1 cellular context compared by ENCODE assay signal in the genomic region with DNA sequence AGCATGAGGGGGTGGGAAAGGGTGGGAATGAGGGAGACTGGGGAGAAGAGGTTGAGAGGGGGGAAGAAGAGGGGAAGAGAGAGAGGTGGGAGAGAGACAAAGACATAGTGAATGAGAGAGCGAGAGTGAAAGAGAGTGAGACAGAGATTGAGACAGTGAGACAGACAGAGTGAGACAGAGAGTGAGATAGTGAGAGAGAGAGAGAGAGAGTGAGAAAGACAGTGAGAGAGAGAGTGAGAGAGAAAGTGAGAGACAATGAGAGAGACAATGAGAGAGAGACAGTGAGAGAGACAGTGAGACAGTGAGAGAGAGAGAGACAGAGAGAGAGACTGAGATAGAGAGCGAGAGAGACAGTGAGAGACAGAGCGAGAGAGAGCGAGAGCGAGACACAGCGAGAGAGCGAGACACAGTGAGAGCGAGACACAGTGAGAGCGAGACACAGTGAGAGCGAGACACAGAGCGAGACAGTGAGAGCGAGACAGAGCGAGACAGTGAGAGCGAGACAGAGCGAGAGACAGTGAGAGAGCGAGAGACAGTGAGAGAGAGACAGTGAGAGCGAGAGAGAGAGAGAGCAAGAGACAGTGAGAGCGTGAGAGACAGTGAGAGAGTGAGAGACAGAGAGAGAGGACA.
TF ChIP-seq lines count a peak whose summit lies in the region.

No MANE protein-coding gene starts in this region.

TF ChIP-seq in GM12878, 131 proteins besides CTCF, POLR2A, EP300 and RAD21:
- TF ChIP-seq RFX5 (IDR thresholded peaks at IDR 0.05; ENCODE audit: low read depth, low read length) = no peak
- TF ChIP-seq, protein P1, sequence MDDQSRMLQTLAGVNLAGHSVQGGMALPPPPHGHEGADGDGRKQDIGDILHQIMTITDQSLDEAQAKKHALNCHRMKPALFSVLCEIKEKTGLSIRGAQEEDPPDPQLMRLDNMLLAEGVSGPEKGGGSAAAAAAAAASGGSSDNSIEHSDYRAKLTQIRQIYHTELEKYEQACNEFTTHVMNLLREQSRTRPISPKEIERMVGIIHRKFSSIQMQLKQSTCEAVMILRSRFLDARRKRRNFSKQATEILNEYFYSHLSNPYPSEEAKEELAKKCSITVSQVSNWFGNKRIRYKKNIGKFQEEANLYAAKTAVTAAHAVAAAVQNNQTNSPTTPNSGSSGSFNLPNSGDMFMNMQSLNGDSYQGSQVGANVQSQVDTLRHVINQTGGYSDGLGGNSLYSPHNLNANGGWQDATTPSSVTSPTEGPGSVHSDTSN (IDR thresholded peaks at IDR 0.05; ENCODE audit: insufficient replicate concordance, low read depth, low read length) = peak; percentile 5
- TF ChIP-seq, protein P2, sequence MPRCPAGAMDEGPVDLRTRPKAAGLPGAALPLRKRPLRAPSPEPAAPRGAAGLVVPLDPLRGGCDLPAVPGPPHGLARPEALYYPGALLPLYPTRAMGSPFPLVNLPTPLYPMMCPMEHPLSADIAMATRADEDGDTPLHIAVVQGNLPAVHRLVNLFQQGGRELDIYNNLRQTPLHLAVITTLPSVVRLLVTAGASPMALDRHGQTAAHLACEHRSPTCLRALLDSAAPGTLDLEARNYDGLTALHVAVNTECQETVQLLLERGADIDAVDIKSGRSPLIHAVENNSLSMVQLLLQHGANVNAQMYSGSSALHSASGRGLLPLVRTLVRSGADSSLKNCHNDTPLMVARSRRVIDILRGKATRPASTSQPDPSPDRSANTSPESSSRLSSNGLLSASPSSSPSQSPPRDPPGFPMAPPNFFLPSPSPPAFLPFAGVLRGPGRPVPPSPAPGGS (IDR thresholded peaks at IDR 0.05; ENCODE audit: borderline replicate concordance, insufficient read depth, low read depth, low read length, poor library complexity, severe bottlenecking) = peak; percentile 59
